Comparison of ENCODE assay signal across 20 cellular contexts in genomic region chr5:176188506-176189193, GRCh38. TPM values are rescaled to one million over a fixed set of nuclear protein-coding genes. Genes with fewer than 3 reads are reported as not detected.
DNase-seq lines count a peak whose midpoint lies in the region; ATAC-seq, FAIRE-seq and TF ChIP-seq lines count a peak whose summit lies in the region.
"Had no signal": no experiment of that assay in that cellular context is flagged by ENCODE, and none has a peak within 500 bp of the region (broad histone marks: within the 10 kb centered on the region; RNA-seq: fewer than 3 reads in every experiment).

No MANE protein-coding gene starts in this region.

- H4K8ac ChIP-seq in neuronal stem cell (ENCODE audit: low read depth, low read length), result no peak overlapping the region

- no peak overlapping the region for H3K27ac ChIP-seq in neuronal stem cell (replicated peaks; ENCODE audit: low read length)
- H3K27ac ChIP-seq: BLaER1 treated with 17β-estradiol and CSF1 and Interleukin-3, amounts not matched to agents 10 nM and 100 nM; GM23248 had no signal

- H2AFZ ChIP-seq in neuronal stem cell (ENCODE audit: low read length), result no peak overlapping the region
- H2AFZ ChIP-seq: GM23248 had no signal

- H3K23ac ChIP-seq in neuronal stem cell (ENCODE audit: low read depth, low read length, poor library complexity), result peak overlapping the region; percentile 55

- H3K4ac ChIP-seq in neuronal stem cell (ENCODE audit: low read length), result no peak overlapping the region

- WGBS in neuronal stem cell (ENCODE audit: extremely low coverage in 2 of 2, insufficient read length in 2 of 2, insufficient replicate concordance in 1 of 2), 2 donors, result no CpG with 5 or more reads among the region's 11 CpGs

- H2BK5ac ChIP-seq in neuronal stem cell (ENCODE audit: low read length), result no peak overlapping the region

- H3K27ac Mint-ChIP-seq in type B pancreatic cell, result no peak overlapping the region
- H3K27ac Mint-ChIP-seq: CD4-positive, CD25-positive, alpha-beta regulatory T cell; HFFc6 had no signal

- H3K36me3 Mint-ChIP-seq in type B pancreatic cell, result no peaks in the 10 kb centered on the region
- H3K36me3 Mint-ChIP-seq: CD4-positive, CD25-positive, alpha-beta regulatory T cell had no signal

- H2BK120ac ChIP-seq in neuronal stem cell (ENCODE audit: low read depth, low read length), result peak overlapping the region; percentile 31

- peak; percentile 50 for FAIRE-seq in bronchial epithelial cell (lab: Jason Lieb, UNC)
- FAIRE-seq: GM18507, K562 had no signal

- H3K18ac ChIP-seq in neuronal stem cell (ENCODE audit: low read length), result peak overlapping the region; percentile 38

- H2BK12ac ChIP-seq in neuronal stem cell (ENCODE audit: low read length), result peak overlapping the region; percentile 30

- peak overlapping the region; percentile 46 for H2AK5ac ChIP-seq in neuronal stem cell (ENCODE audit: low read depth, low read length)

- H3K14ac ChIP-seq in neuronal stem cell (ENCODE audit: low read length), result peak overlapping the region; percentile 31

- no peak overlapping the region for H3K9ac ChIP-seq in neuronal stem cell (ENCODE audit: low read depth, low read length, poor library complexity)
- H3K9ac ChIP-seq: BLaER1 treated with 17β-estradiol and CSF1 and Interleukin-3, amounts not matched to agents 10 nM and 100 nM; GM23248 had no signal

- H3K27me3 ChIP-seq in bronchial epithelial cell (ENCODE audit: control insufficient read depth, insufficient read depth, low read length) (no peaks in the 10 kb centered on the region), neuronal stem cell (ENCODE audit: control insufficient read depth in 3 of 3, insufficient read depth in 3 of 3, low read depth in 1 of 3, low read length in 3 of 3) (peaks cover 0 to 38% (median 5%) of the 10 kb centered on the region in 3 experiments)

- no peak overlapping the region for H3K4me3 Mint-ChIP-seq in type B pancreatic cell
- H3K4me3 Mint-ChIP-seq: CD4-positive, CD25-positive, alpha-beta regulatory T cell; HFFc6 had no signal

- no peaks in the 10 kb centered on the region for H3K4me1 ChIP-seq in neuronal stem cell (ENCODE audit: control insufficient read depth in 2 of 2, insufficient read depth in 1 of 2, low read depth in 1 of 2, low read length in 2 of 2)
- H3K4me1 ChIP-seq: BLaER1 treated with 17β-estradiol and CSF1 and Interleukin-3, amounts not matched to agents 10 nM and 100 nM; HAP-1 had no signal

- H3K4me3 ChIP-seq in bronchial epithelial cell (ENCODE audit: low read depth, low read length) (no peak overlapping the region), neuronal stem cell (ENCODE audit: low read length in 2 of 2) (no peak overlapping the region)
- H3K4me3 ChIP-seq: BLaER1 treated with 17β-estradiol and CSF1 and Interleukin-3, amounts not matched to agents 10 nM and 100 nM; GM23248; HAP-1; K562 had no signal

- DNase-seq in DMS53 treated with DMSO at 0.1 percent for 48 hours (lab: John Stamatoyannopoulos, UW; ENCODE audit: unreplicated experiment) (peak; percentile 7), bronchial epithelial cell (ENCODE audit: low read depth) (no peak), neuronal stem cell (ENCODE audit: low spot score) (no peak), type B pancreatic cell (ENCODE audit: extremely low spot score, unreplicated experiment) (peak; percentile 44), GF-D8 (lab: John Stamatoyannopoulos, UW) (no peak), MV-4-11 (lab: John Stamatoyannopoulos, UW) (no peak)
- DNase-seq: ACHN; Calu3; CD4-positive, CD25-positive, alpha-beta regulatory T cell; DMS 273 treated with DMSO at 0.1 percent for 48 hours; DND-41; GDM1; GM23248; HFFc6; Karpas-422 had no signal

- H3K27me3 Mint-ChIP-seq in type B pancreatic cell, result peaks cover 10% of the 10 kb centered on the region

- no peaks in the 10 kb centered on the region for H3K36me3 ChIP-seq in bronchial epithelial cell (ENCODE audit: control insufficient read depth, insufficient read depth, low read length)
- H3K36me3 ChIP-seq in neuronal stem cell (replicated peaks in 1 of 2; ENCODE audit: control insufficient read depth in 2 of 2, insufficient read depth in 2 of 2, low read length in 2 of 2), result no peaks in the 10 kb centered on the region
- H3K36me3 ChIP-seq: BLaER1 treated with 17β-estradiol and CSF1 and Interleukin-3, amounts not matched to agents 10 nM and 100 nM; HAP-1 had no signal

- H3K9me3 ChIP-seq in neuronal stem cell (replicated peaks in 1 of 2; ENCODE audit: control insufficient read depth in 2 of 2, insufficient read depth in 1 of 2, low read depth in 1 of 2, low read length in 2 of 2), result no peaks in the 10 kb centered on the region
- H3K9me3 ChIP-seq: BLaER1 treated with 17β-estradiol and CSF1 and Interleukin-3, amounts not matched to agents 10 nM and 100 nM; HAP-1 had no signal

- ATAC-seq in HG03354 (IDR thresholded peaks at IDR 0.05; ENCODE audit: poor library complexity, severe bottlenecking, unreplicated experiment), result no peak
- ATAC-seq: K562 had no signal

- TF ChIP-seq CTCF in bronchial epithelial cell (IDR thresholded peaks at IDR 0.05; ENCODE audit: insufficient read depth, low read length, severe bottlenecking) (no peak), type B pancreatic cell (conservative IDR thresholded peaks at IDR 0.05) (no peak)

- H2BK15ac ChIP-seq in neuronal stem cell (ENCODE audit: low read length), result no peak overlapping the region

- H3K9me3 Mint-ChIP-seq in type B pancreatic cell, result no peaks in the 10 kb centered on the region
- H3K9me3 Mint-ChIP-seq: CD4-positive, CD25-positive, alpha-beta regulatory T cell; HFFc6 had no signal

- no peak overlapping the region for H3K4me2 ChIP-seq in neuronal stem cell (ENCODE audit: insufficient read depth, low read length, poor library complexity, severe bottlenecking)
- H3K4me2 ChIP-seq: BLaER1 treated with 17β-estradiol and CSF1 and Interleukin-3, amounts not matched to agents 10 nM and 100 nM had no signal

- H4K91ac ChIP-seq in neuronal stem cell (ENCODE audit: low read depth, low read length, poor library complexity), result no peak overlapping the region

- peaks cover 2% of the 10 kb centered on the region for H3K79me1 ChIP-seq in neuronal stem cell (ENCODE audit: low read depth, low read length)

- no peaks in the 10 kb centered on the region for H3K4me1 Mint-ChIP-seq in type B pancreatic cell (ENCODE audit: unreplicated experiment)
- H3K4me1 Mint-ChIP-seq: CD4-positive, CD25-positive, alpha-beta regulatory T cell had no signal

RNA-seq across cellular contexts. Expression of gene SIMC1, which starts 49.6 kb away (rescaled TPM):
- total RNA-seq in bronchial epithelial cell (1.3 and 2.4 TPM in 2 replicates), type B pancreatic cell (ENCODE audit: low replicate concordance) (15.2 and 34.0 TPM in 2 replicates)
- polyA plus RNA-seq in neuronal stem cell (2013, experiment 1 of 2), result 20.4 TPM
- 20.9 TPM for polyA plus RNA-seq in neuronal stem cell (2013, experiment 2 of 2)

Comparison
In these comparisons a context has a peak if more than half of its experiments do, and no peak if none do; other contexts are left out.
1. DNase-seq: peak in DMS53 treated with DMSO at 0.1 percent for 48 hours (single experiment) and type B pancreatic cell (single experiment); none in bronchial epithelial cell (single experiment), neuronal stem cell (single experiment), GF-D8 (single experiment) and MV-4-11 (single experiment).